In genomic region chr10:35378547-35379210, GRCh38 we compare ENCODE assay signal across 8 cellular contexts. TPM values are rescaled to one million over a fixed set of nuclear protein-coding genes. Genes with fewer than 3 reads are reported as not detected.
DNase-seq lines count a peak whose midpoint lies in the region; TF ChIP-seq lines count a peak whose summit lies in the region.

No MANE protein-coding gene starts in this region.

- H3K27me3 ChIP-seq in left ventricle myocardium inferior (ENCODE audit: low read depth): no peaks in the 10 kb centered on the region
- H3K27me3 ChIP-seq in esophagus muscularis mucosa: no peaks in the 10 kb centered on the region
- H3K27me3 ChIP-seq in thymus (ENCODE audit: control insufficient read depth, insufficient read depth): no peaks in the 10 kb centered on the region

- no peak for DNase-seq in left ventricle myocardium inferior
- DNase-seq in cardiac septum (ENCODE audit: low spot score): no peak
- DNase-seq in Jurkat, Clone E6-1 (ENCODE audit: low read depth, low spot score): peak; percentile 63
- DNase-seq in esophagus muscularis mucosa (ENCODE audit: extremely low spot score): no peak
- no peak for DNase-seq in DMS114 treated with DMSO at 0.1 percent for 48 hours (lab: John Stamatoyannopoulos, UW; ENCODE audit: unreplicated experiment)
- DNase-seq in SK-N-DZ (ENCODE audit: low spot score): no peak
- DNase-seq in GOT3 (lab: John Stamatoyannopoulos, UW): no peak

- WGBS in esophagus muscularis mucosa: 74% methylated on average over 9 of the region's 9 CpGs
- 48% methylated on average over 9 of the region's 9 CpGs for WGBS in thymus

- intact Hi-C loops in left ventricle myocardium inferior (cut with micrococcal nuclease) (no loop called here), cardiac septum (cut with DNase I) (no loop called here), esophagus muscularis mucosa (cut with DNase I) (no loop called here)

- TF ChIP-seq CTCF in left ventricle myocardium inferior (IDR thresholded peaks at IDR 0.05; ENCODE audit: borderline replicate concordance): no peak
- TF ChIP-seq CTCF in esophagus muscularis mucosa (IDR thresholded peaks at IDR 0.05): no peak

- no peak for TF ChIP-seq POLR2A in esophagus muscularis mucosa (IDR thresholded peaks at IDR 0.05; ENCODE audit: low read depth)

- no peaks in the 10 kb centered on the region for H3K36me3 ChIP-seq in left ventricle myocardium inferior
- H3K36me3 ChIP-seq in esophagus muscularis mucosa: no peaks in the 10 kb centered on the region
- no peaks in the 10 kb centered on the region for H3K36me3 ChIP-seq in thymus (ENCODE audit: control insufficient read depth, insufficient read depth)

- no peak for TF ChIP-seq EP300 in esophagus muscularis mucosa (IDR thresholded peaks at IDR 0.05)

- H3K4me3 ChIP-seq in left ventricle myocardium inferior (peak overlapping the region; percentile 19), esophagus muscularis mucosa (no peak overlapping the region), thymus (ENCODE audit: low read length) (no peak overlapping the region)
- H3K4me3 ChIP-seq in Jurkat, Clone E6-1 (ENCODE audit: low read length): peak overlapping the region; percentile 35

- H3K4me1 ChIP-seq in left ventricle myocardium inferior: peaks cover 98% of the 10 kb centered on the region
- H3K4me1 ChIP-seq in esophagus muscularis mucosa: peaks cover 48 to 65% (median 58%) of the 10 kb centered on the region in 4 donors
- peaks cover 10% of the 10 kb centered on the region for H3K4me1 ChIP-seq in thymus (ENCODE audit: control insufficient read depth, insufficient read depth, low read length)

- peak overlapping the region; percentile 90 for H3K27ac ChIP-seq in left ventricle myocardium inferior (replicated peaks)
- peak overlapping the region; percentile 48 to 66 (median 61) for H3K27ac ChIP-seq in esophagus muscularis mucosa (replicated peaks in 1 of 4)
- H3K27ac ChIP-seq in thymus (ENCODE audit: low read depth): peak overlapping the region; percentile 10

- H3K9me3 ChIP-seq in left ventricle myocardium inferior (replicated peaks) (no peaks in the 10 kb centered on the region), esophagus muscularis mucosa (no peaks in the 10 kb centered on the region), thymus (ENCODE audit: control insufficient read depth) (no peaks in the 10 kb centered on the region)

RNA-seq across cellular contexts. Expression of gene CCNY, which starts 42.4 kb away (rescaled TPM):
- total RNA-seq in left ventricle myocardium inferior: 81.1 TPM
- total RNA-seq in cardiac septum: 83.4 TPM
- 43.3 TPM for polyA plus RNA-seq in Jurkat, Clone E6-1 (2012; ENCODE audit: insufficient read depth, insufficient read length)
- 10 to 100 TPM; 36.6 to 53.5 (median 47.0) TPM for total RNA-seq in esophagus muscularis mucosa
- 34.9 TPM for polyA plus RNA-seq in thymus
- polyA plus RNA-seq in SK-N-DZ (2014; cell fraction: cytosol; rRNA removed): 32.7 and 37.3 TPM in 2 replicates
- 14.4 and 29.5 TPM in 2 replicates for polyA plus RNA-seq in SK-N-DZ (2014; cell fraction: nucleus; rRNA removed)

Comparison
In these comparisons a context has a peak if more than half of its experiments do, and no peak if none do; other contexts are left out.
1. H3K27ac ChIP-seq: peak in every context shown above with its lines; median percentile 90 in left ventricle myocardium inferior; 61 in esophagus muscularis mucosa; 10 in thymus.
2. H3K4me3 ChIP-seq: peak in left ventricle myocardium inferior (single experiment) and Jurkat, Clone E6-1 (single experiment); none in esophagus muscularis mucosa (0 of 4) and thymus (single experiment).